Comparison of ENCODE assay signal across 15 cellular contexts in genomic region chr3:170697131-170697530, GRCh38.
DNase-seq lines count a peak whose midpoint lies in the region; ATAC-seq and TF ChIP-seq lines count a peak whose summit lies in the region.
"Had no signal": no experiment of that assay in that cellular context is flagged by ENCODE, and none has a peak within 500 bp of the region (broad histone marks: within the 10 kb centered on the region; RNA-seq: fewer than 3 reads in every experiment).

No MANE protein-coding gene starts in this region.

- H3K4me3 Mint-ChIP-seq in activated T-helper 17 cell treated with anti-CD3 and anti-CD28 coated beads, Interleukin-2, amount 50 U/mL, for 72 hours: no peak overlapping the region
- no peak overlapping the region for H3K4me3 Mint-ChIP-seq in stimulated activated naive CD8-positive, alpha-beta T cell treated with anti-CD3 and anti-CD28 coated beads, Interleukin-15, Interleukin-2, amounts not matched to agents 100 ng/mL and 50 ng/mL, for 24 hours
- no peak overlapping the region for H3K4me3 Mint-ChIP-seq in HFFc6
- H3K4me3 Mint-ChIP-seq: CD4-positive, alpha-beta T cell had no signal

- no peaks in the 10 kb centered on the region for H3K9me3 Mint-ChIP-seq in activated naive CD4-positive, alpha-beta T cell treated with anti-CD3 and anti-CD28 coated beads, Interleukin-2, amount 50 U/mL, for 72 hours
- H3K9me3 Mint-ChIP-seq in activated T-helper 17 cell treated with anti-CD3 and anti-CD28 coated beads, Interleukin-2, amount 50 U/mL, for 72 hours: no peaks in the 10 kb centered on the region
- no peaks in the 10 kb centered on the region for H3K9me3 Mint-ChIP-seq in stimulated activated naive CD8-positive, alpha-beta T cell treated with anti-CD3 and anti-CD28 coated beads, Interleukin-15, Interleukin-2, amounts not matched to agents 100 ng/mL and 50 ng/mL, for 24 hours
- no peaks in the 10 kb centered on the region for H3K9me3 Mint-ChIP-seq in HFFc6
- H3K9me3 Mint-ChIP-seq: CD4-positive, alpha-beta T cell had no signal

- H3K36me3 Mint-ChIP-seq in activated naive CD4-positive, alpha-beta T cell treated with anti-CD3 and anti-CD28 coated beads, Interleukin-2, amount 50 U/mL, for 72 hours: no peaks in the 10 kb centered on the region
- no peaks in the 10 kb centered on the region for H3K36me3 Mint-ChIP-seq in activated T-helper 17 cell treated with anti-CD3 and anti-CD28 coated beads, Interleukin-2, amount 50 U/mL, for 72 hours (ENCODE audit: low read depth)
- H3K36me3 Mint-ChIP-seq in stimulated activated naive CD8-positive, alpha-beta T cell treated with anti-CD3 and anti-CD28 coated beads, Interleukin-15, Interleukin-2, amounts not matched to agents 100 ng/mL and 50 ng/mL, for 24 hours (ENCODE audit: low read depth): no peaks in the 10 kb centered on the region
- H3K36me3 Mint-ChIP-seq in HFFc6 (ENCODE audit: low read depth): peaks cover 10% of the 10 kb centered on the region; the same call in 1 of the 2 replicates

- no peak for TF ChIP-seq CTCF in HFFc6 (IDR thresholded peaks at IDR 0.05)

- peak; percentile 26 to 65 for ATAC-seq in activated naive CD4-positive, alpha-beta T cell treated with anti-CD3 and anti-CD28 coated beads, Interleukin-2, amount 50 U/mL, for 72 hours
- ATAC-seq in activated T-helper 17 cell treated with anti-CD3 and anti-CD28 coated beads, Interleukin-2, amount 50 U/mL, for 72 hours (replicated peaks): peak; percentile 41

- DNase-seq in activated naive CD4-positive, alpha-beta T cell treated with anti-CD3 and anti-CD28 coated beads, Interleukin-2, amount 50 U/mL, for 72 hours (ENCODE audit: low spot score in 2 of 2): no peak
- no peak for DNase-seq in activated naive CD4-positive, alpha-beta T cell (lab: John Stamatoyannopoulos, UW)
- peak; percentile 6 for DNase-seq in dedifferentiated amniotic fluid mesenchymal stem cell (ENCODE audit: extremely low spot score)
- no peak for DNase-seq in HFFc6
- no peak for DNase-seq in MV-4-11 (lab: John Stamatoyannopoulos, UW)
- DNase-seq: CD4-positive, alpha-beta T cell; COR-L47; DMS79 treated with DMSO at 0.1 percent for 48 hours; KG1; NCI-H1092 treated with DMSO at 0.1 percent for 48 hours; NCI-H1436 treated with DMSO at 0.1 percent for 48 hours; NCI-H510A; SHP77 treated with DMSO at 0.1 percent for 48 hours had no signal

- no peak overlapping the region for H3K27ac Mint-ChIP-seq in activated naive CD4-positive, alpha-beta T cell treated with anti-CD3 and anti-CD28 coated beads, Interleukin-2, amount 50 U/mL, for 72 hours
- H3K27ac Mint-ChIP-seq in activated T-helper 17 cell treated with anti-CD3 and anti-CD28 coated beads, Interleukin-2, amount 50 U/mL, for 72 hours: no peak overlapping the region
- peak overlapping the region; percentile 10 for H3K27ac Mint-ChIP-seq in stimulated activated naive CD8-positive, alpha-beta T cell treated with anti-CD3 and anti-CD28 coated beads, Interleukin-15, Interleukin-2, amounts not matched to agents 100 ng/mL and 50 ng/mL, for 24 hours
- H3K27ac Mint-ChIP-seq in HFFc6: no peak overlapping the region
- H3K27ac Mint-ChIP-seq: CD4-positive, alpha-beta T cell had no signal

- no peaks in the 10 kb centered on the region for H3K27me3 Mint-ChIP-seq in activated T-helper 17 cell treated with anti-CD3 and anti-CD28 coated beads, Interleukin-2, amount 50 U/mL, for 72 hours
- no peaks in the 10 kb centered on the region for H3K27me3 Mint-ChIP-seq in stimulated activated naive CD8-positive, alpha-beta T cell treated with anti-CD3 and anti-CD28 coated beads, Interleukin-15, Interleukin-2, amounts not matched to agents 100 ng/mL and 50 ng/mL, for 24 hours
- H3K27me3 Mint-ChIP-seq in HFFc6 (ENCODE audit: insufficient read depth): peaks cover 1% of the 10 kb centered on the region
- H3K27me3 Mint-ChIP-seq: CD4-positive, alpha-beta T cell had no signal

- H3K4me1 Mint-ChIP-seq in activated T-helper 17 cell treated with anti-CD3 and anti-CD28 coated beads, Interleukin-2, amount 50 U/mL, for 72 hours: no peaks in the 10 kb centered on the region
- peaks cover 26% of the 10 kb centered on the region for H3K4me1 Mint-ChIP-seq in stimulated activated naive CD8-positive, alpha-beta T cell treated with anti-CD3 and anti-CD28 coated beads, Interleukin-15, Interleukin-2, amounts not matched to agents 100 ng/mL and 50 ng/mL, for 24 hours (ENCODE audit: low read depth)
- peaks cover 37% of the 10 kb centered on the region for H3K4me1 Mint-ChIP-seq in HFFc6 (ENCODE audit: low read depth)
